ENCODE assay signal across 1 cellular context in the genomic region with DNA sequence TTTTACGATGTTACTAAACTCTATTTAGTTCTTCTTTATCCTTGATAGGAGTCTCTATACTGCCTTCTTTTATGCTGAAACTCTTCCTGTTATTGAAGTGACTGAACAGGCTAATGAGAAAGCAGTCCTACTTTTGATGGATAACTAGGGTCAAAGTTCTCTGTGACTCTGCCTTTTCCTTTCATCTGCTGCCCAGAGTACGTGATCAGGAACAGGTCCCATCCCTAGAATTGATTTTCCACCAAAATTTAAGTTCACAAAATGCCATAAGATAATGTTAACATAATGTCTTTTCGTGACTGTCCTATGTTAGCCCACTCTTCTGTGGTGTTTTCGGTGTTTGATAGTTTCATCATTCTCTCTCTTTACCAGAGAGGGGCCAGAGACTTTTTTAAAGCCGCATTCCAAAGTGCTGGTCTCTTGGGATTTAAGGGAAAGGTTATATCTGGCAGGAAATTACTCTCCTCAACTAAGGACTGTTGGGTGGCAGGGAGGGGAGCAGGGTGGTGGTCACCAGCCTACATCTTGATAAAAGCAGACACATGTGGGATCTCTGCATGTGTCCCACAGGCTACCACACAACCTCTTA.
TF ChIP-seq lines count a peak whose summit lies in the region.

No MANE protein-coding gene starts in this region.

TF ChIP-seq in HepG2, 621 proteins besides CTCF, POLR2A, EP300 and RAD21 (continued from another document and continues in another):
- TF ChIP-seq, protein P1, sequence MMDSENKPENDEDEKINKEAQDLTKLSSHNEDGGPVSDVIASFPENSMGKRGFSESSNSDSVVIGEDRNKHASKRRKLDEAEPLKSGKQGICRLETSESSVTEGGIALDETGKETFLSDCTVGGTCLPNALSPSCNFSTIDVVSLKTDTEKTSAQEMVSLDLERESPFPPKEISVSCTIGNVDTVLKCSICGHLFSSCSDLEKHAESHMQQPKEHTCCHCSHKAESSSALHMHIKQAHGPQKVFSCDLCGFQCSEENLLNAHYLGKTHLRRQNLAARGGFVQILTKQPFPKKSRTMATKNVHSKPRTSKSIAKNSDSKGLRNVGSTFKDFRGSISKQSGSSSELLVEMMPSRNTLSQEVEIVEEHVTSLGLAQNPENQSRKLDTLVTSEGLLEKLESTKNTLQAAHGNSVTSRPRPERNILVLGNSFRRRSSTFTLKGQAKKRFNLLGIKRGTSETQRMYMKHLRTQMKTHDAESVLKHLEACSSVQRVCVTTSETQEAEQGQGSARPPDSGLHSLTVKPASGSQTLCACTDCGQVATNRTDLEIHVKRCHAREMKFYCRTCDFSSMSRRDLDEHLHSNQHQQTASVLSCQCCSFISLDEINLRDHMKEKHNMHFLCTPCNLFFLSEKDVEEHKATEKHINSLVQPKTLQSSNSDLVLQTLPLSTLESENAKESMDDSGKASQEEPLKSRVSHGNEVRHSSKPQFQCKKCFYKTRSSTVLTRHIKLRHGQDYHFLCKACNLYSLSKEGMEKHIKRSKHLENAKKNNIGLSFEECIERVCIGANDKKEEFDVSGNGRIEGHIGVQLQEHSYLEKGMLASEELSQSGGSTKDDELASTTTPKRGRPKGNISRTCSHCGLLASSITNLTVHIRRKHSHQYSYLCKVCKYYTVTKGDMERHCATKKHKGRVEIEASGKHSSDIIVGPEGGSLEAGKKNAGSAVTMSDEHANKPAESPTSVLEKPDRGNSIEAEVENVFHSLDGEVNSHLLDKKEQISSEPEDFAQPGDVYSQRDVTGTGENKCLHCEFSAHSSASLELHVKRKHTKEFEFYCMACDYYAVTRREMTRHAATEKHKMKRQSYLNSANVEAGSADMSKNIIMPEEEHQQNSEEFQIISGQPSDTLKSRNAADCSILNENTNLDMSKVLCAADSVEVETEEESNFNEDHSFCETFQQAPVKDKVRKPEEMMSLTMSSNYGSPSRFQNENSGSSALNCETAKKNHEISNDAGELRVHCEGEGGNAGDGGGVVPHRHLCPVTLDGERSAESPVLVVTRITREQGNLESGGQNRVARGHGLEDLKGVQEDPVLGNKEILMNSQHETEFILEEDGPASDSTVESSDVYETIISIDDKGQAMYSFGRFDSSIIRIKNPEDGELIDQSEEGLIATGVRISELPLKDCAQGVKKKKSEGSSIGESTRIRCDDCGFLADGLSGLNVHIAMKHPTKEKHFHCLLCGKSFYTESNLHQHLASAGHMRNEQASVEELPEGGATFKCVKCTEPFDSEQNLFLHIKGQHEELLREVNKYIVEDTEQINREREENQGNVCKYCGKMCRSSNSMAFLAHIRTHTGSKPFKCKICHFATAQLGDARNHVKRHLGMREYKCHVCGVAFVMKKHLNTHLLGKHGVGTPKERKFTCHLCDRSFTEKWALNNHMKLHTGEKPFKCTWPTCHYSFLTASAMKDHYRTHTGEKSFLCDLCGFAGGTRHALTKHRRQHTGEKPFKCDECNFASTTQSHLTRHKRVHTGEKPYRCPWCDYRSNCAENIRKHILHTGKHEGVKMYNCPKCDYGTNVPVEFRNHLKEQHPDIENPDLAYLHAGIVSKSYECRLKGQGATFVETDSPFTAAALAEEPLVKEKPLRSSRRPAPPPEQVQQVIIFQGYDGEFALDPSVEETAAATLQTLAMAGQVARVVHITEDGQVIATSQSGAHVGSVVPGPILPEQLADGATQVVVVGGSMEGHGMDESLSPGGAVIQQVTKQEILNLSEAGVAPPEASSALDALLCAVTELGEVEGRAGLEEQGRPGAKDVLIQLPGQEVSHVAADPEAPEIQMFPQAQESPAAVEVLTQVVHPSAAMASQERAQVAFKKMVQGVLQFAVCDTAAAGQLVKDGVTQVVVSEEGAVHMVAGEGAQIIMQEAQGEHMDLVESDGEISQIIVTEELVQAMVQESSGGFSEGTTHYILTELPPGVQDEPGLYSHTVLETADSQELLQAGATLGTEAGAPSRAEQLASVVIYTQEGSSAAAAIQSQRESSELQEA (CRISPR knock-in tag; IDR thresholded peaks at IDR 0.05; ENCODE audit: not compliant biosample characterization) = no peak
- TF ChIP-seq ZNF652 (CRISPR knock-in tag; IDR thresholded peaks at IDR 0.05; ENCODE audit: borderline replicate concordance, low read depth) (no peak), JARID2 (CRISPR knock-in tag; IDR thresholded peaks at IDR 0.05; ENCODE audit: insufficient replicate concordance) (no peak), NR2F6 (IDR thresholded peaks at IDR 0.05) (peak; percentile 87), NR2F6 (CRISPR knock-in tag; IDR thresholded peaks at IDR 0.05) (peak; percentile 82; the same call in 1 of the 2 replicates), HMG20B (CRISPR knock-in tag; conservative IDR thresholded peaks at IDR 0.05) (no peak; the same call in 1 of the 2 replicates), ZNF773 (CRISPR knock-in tag; IDR thresholded peaks at IDR 0.05; ENCODE audit: borderline replicate concordance) (no peak), FOSL2 (CRISPR knock-in tag; IDR thresholded peaks at IDR 0.05) (peak; percentile 65), U2AF1 (optimal IDR thresholded peaks at IDR 0.05; ENCODE audit: low read depth, low read length) (no peak), REL (CRISPR knock-in tag; conservative IDR thresholded peaks at IDR 0.05) (no peak), POLR2AphosphoS2 (IDR thresholded peaks at IDR 0.05; ENCODE audit: low read depth, low read length) (no peak), ZNF383 (CRISPR knock-in tag; IDR thresholded peaks at IDR 0.05; ENCODE audit: borderline replicate concordance) (no peak), MYC (CRISPR knock-in tag; IDR thresholded peaks at IDR 0.05; ENCODE audit: borderline replicate concordance) (no peak), ISX (CRISPR knock-in tag; conservative IDR thresholded peaks at IDR 0.05) (no peak), ZNF160 (CRISPR knock-in tag; IDR thresholded peaks at IDR 0.05) (no peak), BRD4 (CRISPR knock-in tag; IDR thresholded peaks at IDR 0.05) (no peak), ZNF670 (CRISPR knock-in tag; IDR thresholded peaks at IDR 0.05; ENCODE audit: borderline replicate concordance) (no peak), REPIN1 (CRISPR knock-in tag; IDR thresholded peaks at IDR 0.05; ENCODE audit: borderline replicate concordance, low read depth) (no peak), KLF9 (CRISPR knock-in tag; IDR thresholded peaks at IDR 0.05; ENCODE audit: low read depth) (no peak), ZNF577 (CRISPR knock-in tag; IDR thresholded peaks at IDR 0.05; ENCODE audit: borderline replicate concordance, low read depth) (no peak), ZSCAN22 (CRISPR knock-in tag; IDR thresholded peaks at IDR 0.05) (no peak), NFIB (CRISPR knock-in tag; IDR thresholded peaks at IDR 0.05; ENCODE audit: borderline replicate concordance) (no peak), ZNF331 (CRISPR knock-in tag; IDR thresholded peaks at IDR 0.05) (peak; percentile 38; the same call in 1 of the 2 replicates)
- TF ChIP-seq, protein P2, sequence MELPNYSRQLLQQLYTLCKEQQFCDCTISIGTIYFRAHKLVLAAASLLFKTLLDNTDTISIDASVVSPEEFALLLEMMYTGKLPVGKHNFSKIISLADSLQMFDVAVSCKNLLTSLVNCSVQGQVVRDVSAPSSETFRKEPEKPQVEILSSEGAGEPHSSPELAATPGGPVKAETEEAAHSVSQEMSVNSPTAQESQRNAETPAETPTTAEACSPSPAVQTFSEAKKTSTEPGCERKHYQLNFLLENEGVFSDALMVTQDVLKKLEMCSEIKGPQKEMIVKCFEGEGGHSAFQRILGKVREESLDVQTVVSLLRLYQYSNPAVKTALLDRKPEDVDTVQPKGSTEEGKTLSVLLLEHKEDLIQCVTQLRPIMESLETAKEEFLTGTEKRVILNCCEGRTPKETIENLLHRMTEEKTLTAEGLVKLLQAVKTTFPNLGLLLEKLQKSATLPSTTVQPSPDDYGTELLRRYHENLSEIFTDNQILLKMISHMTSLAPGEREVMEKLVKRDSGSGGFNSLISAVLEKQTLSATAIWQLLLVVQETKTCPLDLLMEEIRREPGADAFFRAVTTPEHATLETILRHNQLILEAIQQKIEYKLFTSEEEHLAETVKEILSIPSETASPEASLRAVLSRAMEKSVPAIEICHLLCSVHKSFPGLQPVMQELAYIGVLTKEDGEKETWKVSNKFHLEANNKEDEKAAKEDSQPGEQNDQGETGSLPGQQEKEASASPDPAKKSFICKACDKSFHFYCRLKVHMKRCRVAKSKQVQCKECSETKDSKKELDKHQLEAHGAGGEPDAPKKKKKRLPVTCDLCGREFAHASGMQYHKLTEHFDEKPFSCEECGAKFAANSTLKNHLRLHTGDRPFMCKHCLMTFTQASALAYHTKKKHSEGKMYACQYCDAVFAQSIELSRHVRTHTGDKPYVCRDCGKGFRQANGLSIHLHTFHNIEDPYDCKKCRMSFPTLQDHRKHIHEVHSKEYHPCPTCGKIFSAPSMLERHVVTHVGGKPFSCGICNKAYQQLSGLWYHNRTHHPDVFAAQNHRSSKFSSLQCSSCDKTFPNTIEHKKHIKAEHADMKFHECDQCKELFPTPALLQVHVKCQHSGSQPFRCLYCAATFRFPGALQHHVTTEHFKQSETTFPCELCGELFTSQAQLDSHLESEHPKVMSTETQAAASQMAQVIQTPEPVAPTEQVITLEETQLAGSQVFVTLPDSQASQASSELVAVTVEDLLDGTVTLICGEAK (IDR thresholded peaks at IDR 0.05) = no peak
- TF ChIP-seq, protein P2 (CRISPR knock-in tag; IDR thresholded peaks at IDR 0.05) = no peak; the same call in 1 of the 2 replicates
- TF ChIP-seq, protein P3, sequence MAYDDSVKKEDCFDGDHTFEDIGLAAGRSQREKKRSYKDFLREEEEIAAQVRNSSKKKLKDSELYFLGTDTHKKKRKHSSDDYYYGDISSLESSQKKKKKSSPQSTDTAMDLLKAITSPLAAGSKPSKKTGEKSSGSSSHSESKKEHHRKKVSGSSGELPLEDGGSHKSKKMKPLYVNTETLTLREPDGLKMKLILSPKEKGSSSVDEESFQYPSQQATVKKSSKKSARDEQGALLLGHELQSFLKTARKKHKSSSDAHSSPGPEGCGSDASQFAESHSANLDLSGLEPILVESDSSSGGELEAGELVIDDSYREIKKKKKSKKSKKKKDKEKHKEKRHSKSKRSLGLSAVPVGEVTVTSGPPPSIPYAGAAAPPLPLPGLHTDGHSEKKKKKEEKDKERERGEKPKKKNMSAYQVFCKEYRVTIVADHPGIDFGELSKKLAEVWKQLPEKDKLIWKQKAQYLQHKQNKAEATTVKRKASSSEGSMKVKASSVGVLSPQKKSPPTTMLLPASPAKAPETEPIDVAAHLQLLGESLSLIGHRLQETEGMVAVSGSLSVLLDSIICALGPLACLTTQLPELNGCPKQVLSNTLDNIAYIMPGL (CRISPR knock-in tag; IDR thresholded peaks at IDR 0.05; ENCODE audit: borderline replicate concordance in 1 of 2, low read depth in 1 of 2) = no peak
- TF ChIP-seq, protein P4, sequence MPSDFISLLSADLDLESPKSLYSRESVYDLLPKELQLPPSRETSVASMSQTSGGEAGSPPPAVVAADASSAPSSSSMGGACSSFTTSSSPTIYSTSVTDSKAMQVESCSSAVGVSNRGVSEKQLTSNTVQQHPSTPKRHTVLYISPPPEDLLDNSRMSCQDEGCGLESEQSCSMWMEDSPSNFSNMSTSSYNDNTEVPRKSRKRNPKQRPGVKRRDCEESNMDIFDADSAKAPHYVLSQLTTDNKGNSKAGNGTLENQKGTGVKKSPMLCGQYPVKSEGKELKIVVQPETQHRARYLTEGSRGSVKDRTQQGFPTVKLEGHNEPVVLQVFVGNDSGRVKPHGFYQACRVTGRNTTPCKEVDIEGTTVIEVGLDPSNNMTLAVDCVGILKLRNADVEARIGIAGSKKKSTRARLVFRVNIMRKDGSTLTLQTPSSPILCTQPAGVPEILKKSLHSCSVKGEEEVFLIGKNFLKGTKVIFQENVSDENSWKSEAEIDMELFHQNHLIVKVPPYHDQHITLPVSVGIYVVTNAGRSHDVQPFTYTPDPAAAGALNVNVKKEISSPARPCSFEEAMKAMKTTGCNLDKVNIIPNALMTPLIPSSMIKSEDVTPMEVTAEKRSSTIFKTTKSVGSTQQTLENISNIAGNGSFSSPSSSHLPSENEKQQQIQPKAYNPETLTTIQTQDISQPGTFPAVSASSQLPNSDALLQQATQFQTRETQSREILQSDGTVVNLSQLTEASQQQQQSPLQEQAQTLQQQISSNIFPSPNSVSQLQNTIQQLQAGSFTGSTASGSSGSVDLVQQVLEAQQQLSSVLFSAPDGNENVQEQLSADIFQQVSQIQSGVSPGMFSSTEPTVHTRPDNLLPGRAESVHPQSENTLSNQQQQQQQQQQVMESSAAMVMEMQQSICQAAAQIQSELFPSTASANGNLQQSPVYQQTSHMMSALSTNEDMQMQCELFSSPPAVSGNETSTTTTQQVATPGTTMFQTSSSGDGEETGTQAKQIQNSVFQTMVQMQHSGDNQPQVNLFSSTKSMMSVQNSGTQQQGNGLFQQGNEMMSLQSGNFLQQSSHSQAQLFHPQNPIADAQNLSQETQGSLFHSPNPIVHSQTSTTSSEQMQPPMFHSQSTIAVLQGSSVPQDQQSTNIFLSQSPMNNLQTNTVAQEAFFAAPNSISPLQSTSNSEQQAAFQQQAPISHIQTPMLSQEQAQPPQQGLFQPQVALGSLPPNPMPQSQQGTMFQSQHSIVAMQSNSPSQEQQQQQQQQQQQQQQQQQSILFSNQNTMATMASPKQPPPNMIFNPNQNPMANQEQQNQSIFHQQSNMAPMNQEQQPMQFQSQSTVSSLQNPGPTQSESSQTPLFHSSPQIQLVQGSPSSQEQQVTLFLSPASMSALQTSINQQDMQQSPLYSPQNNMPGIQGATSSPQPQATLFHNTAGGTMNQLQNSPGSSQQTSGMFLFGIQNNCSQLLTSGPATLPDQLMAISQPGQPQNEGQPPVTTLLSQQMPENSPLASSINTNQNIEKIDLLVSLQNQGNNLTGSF (CRISPR knock-in tag; IDR thresholded peaks at IDR 0.05) = no peak
- TF ChIP-seq, protein P5, sequence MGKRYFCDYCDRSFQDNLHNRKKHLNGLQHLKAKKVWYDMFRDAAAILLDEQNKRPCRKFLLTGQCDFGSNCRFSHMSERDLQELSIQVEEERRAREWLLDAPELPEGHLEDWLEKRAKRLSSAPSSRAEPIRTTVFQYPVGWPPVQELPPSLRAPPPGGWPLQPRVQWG (CRISPR knock-in tag; IDR thresholded peaks at IDR 0.05; ENCODE audit: borderline replicate concordance, low read depth) = no peak
